8 cellular contexts compared by ENCODE assay signal in the genomic region with DNA sequence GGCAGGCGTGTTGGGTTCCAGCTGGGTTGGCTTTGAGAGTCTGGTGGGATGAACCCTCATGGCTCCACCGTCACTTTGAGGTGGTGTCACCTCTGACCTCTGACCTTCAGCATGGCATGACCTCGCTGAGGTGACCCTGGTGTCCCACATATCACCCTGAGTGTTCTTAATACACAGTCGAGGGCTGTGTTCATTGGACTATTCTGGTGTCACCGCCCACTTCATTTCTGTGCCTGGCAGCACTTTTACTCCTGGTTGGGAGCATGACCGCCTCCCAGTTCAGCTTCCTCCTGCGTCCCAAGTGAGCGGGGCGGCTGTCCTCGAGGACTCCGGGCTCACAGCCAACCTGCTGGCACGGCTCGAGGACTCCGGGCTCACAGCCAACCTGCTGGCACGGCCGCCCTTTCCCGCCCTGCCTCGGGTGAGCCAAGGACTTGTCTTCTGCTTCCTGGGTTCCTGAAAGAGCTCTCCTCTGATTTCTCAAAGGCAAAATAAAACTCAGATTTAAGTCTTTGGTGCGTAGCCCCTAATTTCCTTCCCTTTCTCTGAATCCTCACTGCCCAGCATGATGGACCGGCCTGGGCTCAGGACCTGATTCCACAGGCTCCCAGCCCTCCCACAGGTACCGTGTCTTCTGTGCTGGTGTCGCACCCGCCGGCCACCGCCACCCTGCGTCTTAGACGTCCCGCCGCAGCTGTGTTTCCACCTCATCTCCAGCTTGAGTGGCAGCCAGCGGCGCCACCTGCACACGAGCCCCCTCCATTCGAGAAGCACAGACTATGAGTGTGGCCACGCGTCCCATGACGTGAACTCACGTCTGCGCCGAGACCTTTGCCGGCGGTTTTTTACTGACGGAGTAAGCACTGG. TPM values are rescaled to one million over a fixed set of nuclear protein-coding genes. Genes with fewer than 3 reads are reported as not detected.
DNase-seq lines count a peak whose midpoint lies in the region; ATAC-seq and TF ChIP-seq lines count a peak whose summit lies in the region.

No MANE protein-coding gene starts in this region.

- H3K36me3 ChIP-seq in thoracic aorta, result no peaks in the 10 kb centered on the region

- peak overlapping the region in 2 of 5 experiments; percentile 20 to 52 for H3K4me3 Mint-ChIP-seq in brain

- peak overlapping the region in 1 of 2 donors; percentile 65 for H3K27ac ChIP-seq in thoracic aorta

- H3K27ac Mint-ChIP-seq in brain, result peak overlapping the region in 4 of 5 experiments; percentile 88 to 97 (median 90)

- DNase-seq in DMS153 (lab: John Stamatoyannopoulos, UW) (peak; percentile 94), NCI-H2107 (lab: John Stamatoyannopoulos, UW) (peak; percentile 84), islet precursor cell (peak; percentile 36), thoracic aorta (ENCODE audit: low spot score) (peak; percentile 60)

- no peaks in the 10 kb centered on the region for H3K27me3 ChIP-seq in thoracic aorta (replicated peaks; ENCODE audit: insufficient read depth)

- no peaks in the 10 kb centered on the region for H3K27me3 Mint-ChIP-seq in brain

- H3K4me3 ChIP-seq in thoracic aorta, result no peak overlapping the region

- ATAC-seq in thoracic aorta (ENCODE audit: insufficient number of reproducible peaks, low FRiP score, low read depth) (peak; percentile 80), HG03175 (IDR thresholded peaks at IDR 0.05; ENCODE audit: unreplicated experiment) (no peak), HG02870 (IDR thresholded peaks at IDR 0.05; ENCODE audit: unreplicated experiment) (no peak), GM18870 (IDR thresholded peaks at IDR 0.05; ENCODE audit: unreplicated experiment) (no peak)

- peaks cover 12% of the 10 kb centered on the region for H3K36me3 Mint-ChIP-seq in brain

- peaks cover 9 to 18% of the 10 kb centered on the region in 2 donors for H3K4me1 ChIP-seq in thoracic aorta (ENCODE audit: control insufficient read depth in 1 of 2, low read depth in 2 of 2)

- H3K9me3 ChIP-seq in thoracic aorta, result no peaks in the 10 kb centered on the region

- peaks cover 30% of the 10 kb centered on the region for H3K4me1 Mint-ChIP-seq in brain

- TF ChIP-seq CTCF in brain (conservative IDR thresholded peaks at IDR 0.05) (no peak), thoracic aorta (IDR thresholded peaks at IDR 0.05) (no peak)

- H3K9me3 Mint-ChIP-seq in brain, result peaks cover 0 to 5% (median 1%) of the 10 kb centered on the region in 5 experiments

RNA-seq across cellular contexts. Expression of a gene that starts 10.4 kb away (rescaled TPM):
- polyA plus RNA-seq in brain (ENCODE audit: insufficient read depth, low read depth, low replicate concordance), result 1.8 TPM
- total RNA-seq in thoracic aorta, result under 1 TPM in 1 of 2 donors, not detected in 1; 0.85 TPM

RNA-seq across cellular contexts. Expression of a gene that starts 19.4 kb away (rescaled TPM):
- polyA plus RNA-seq in brain (ENCODE audit: insufficient read depth, low read depth, low replicate concordance), result 2.5 TPM
- total RNA-seq in thoracic aorta, result not detected

Comparison
In these comparisons a context has a peak if more than half of its experiments do, and no peak if none do; other contexts are left out.
1. DNase-seq: peak in every context shown above with its lines; median percentile 94 in DMS153; 84 in NCI-H2107; 60 in thoracic aorta; 36 in islet precursor cell.